In genomic region chr6:37051138-37052026, GRCh38 we compare ENCODE assay signal across 8 cellular contexts. TPM values are rescaled to one million over a fixed set of nuclear protein-coding genes. Genes with fewer than 3 reads are reported as not detected.
A peak's percentile ranks its signal among the peaks of the same experiment; 100 is the strongest.
DNase-seq lines count a peak whose midpoint lies in the region; ATAC-seq and TF ChIP-seq lines count a peak whose summit lies in the region.

No MANE protein-coding gene starts in this region.

- H3K36me3 ChIP-seq in OCI-LY3 (replicated peaks; ENCODE audit: low read depth, low read length) = peaks cover 5% of the 10 kb centered on the region

- H3K27ac ChIP-seq in OCI-LY3 (ENCODE audit: low read length) = peak overlapping the region; percentile 96

- DNase-seq in ELF-1 (ENCODE audit: low read depth, low spot score) = peak; percentile 93
- peak; percentile 96 for DNase-seq in activated CD8-positive, alpha-beta memory T cell treated with anti-CD3 and anti-CD28 coated beads, Interleukin-2, amount 50 U/mL, for 48 hours
- peak; percentile 79 for DNase-seq in epidermal melanocyte (ENCODE audit: insufficient read length, low spot score)
- peak; percentile 86 for DNase-seq in myocyte (ENCODE audit: low read depth)
- peak; percentile 96 for DNase-seq in stimulated activated CD8-positive, alpha-beta memory T cell treated with anti-CD3 and anti-CD28 coated beads, Interleukin-4, amount 100 ng/mL, for 48 hours

- H4K20me1 ChIP-seq in OCI-LY3 (ENCODE audit: insufficient read depth, low read length) = no peaks in the 10 kb centered on the region

- H3K27me3 Mint-ChIP-seq in IgD-negative memory B cell = peaks cover 1% of the 10 kb centered on the region

- peaks cover 36% of the 10 kb centered on the region for H3K79me2 ChIP-seq in OCI-LY3 (ENCODE audit: low read length)

- no peaks in the 10 kb centered on the region for H3K9me3 ChIP-seq in OCI-LY3 (ENCODE audit: insufficient read depth, low read length)

- peak overlapping the region; percentile 90 to 100 (median 98) for H3K27ac Mint-ChIP-seq in IgD-negative memory B cell

- peak; percentile 98 for TF ChIP-seq CTCF in OCI-LY3 (IDR thresholded peaks at IDR 0.05; ENCODE audit: low read depth, low read length)

- H3K9ac ChIP-seq in OCI-LY3 (ENCODE audit: low read length) = peak overlapping the region; percentile 99

- no peaks in the 10 kb centered on the region for H3K9me3 Mint-ChIP-seq in IgD-negative memory B cell

- peak overlapping the region; percentile 56 to 96 (median 76) for H3K4me3 Mint-ChIP-seq in IgD-negative memory B cell

- H3K4me3 ChIP-seq in OCI-LY3 (ENCODE audit: low read length) = peak overlapping the region; percentile 80

- peaks cover 4% of the 10 kb centered on the region for H3K36me3 Mint-ChIP-seq in IgD-negative memory B cell

- no peak overlapping the region for H2AFZ ChIP-seq in OCI-LY3 (ENCODE audit: low read depth, low read length)

- H3K4me1 ChIP-seq in OCI-LY3 (ENCODE audit: low read length) = peaks cover 78% of the 10 kb centered on the region

- peak overlapping the region; percentile 96 for H3K4me2 ChIP-seq in OCI-LY3 (ENCODE audit: low read length)

- H3K27me3 ChIP-seq in OCI-LY3 (ENCODE audit: low read depth, low read length) = no peaks in the 10 kb centered on the region

- H3K4me1 Mint-ChIP-seq in IgD-negative memory B cell = peaks cover 39 to 43% (median 40%) of the 10 kb centered on the region in 3 donors

- ATAC-seq in HG03139 (IDR thresholded peaks at IDR 0.05; ENCODE audit: unreplicated experiment) = no peak

RNA-seq across cellular contexts. Expression of gene FGD2, which starts 45.9 kb away (rescaled TPM):
- 99.8 TPM for polyA plus RNA-seq in IgD-negative memory B cell
- total RNA-seq in myocyte = not detected in 2 replicates
- polyA plus RNA-seq in myocyte (2012) = not detected
